In the genomic region with DNA sequence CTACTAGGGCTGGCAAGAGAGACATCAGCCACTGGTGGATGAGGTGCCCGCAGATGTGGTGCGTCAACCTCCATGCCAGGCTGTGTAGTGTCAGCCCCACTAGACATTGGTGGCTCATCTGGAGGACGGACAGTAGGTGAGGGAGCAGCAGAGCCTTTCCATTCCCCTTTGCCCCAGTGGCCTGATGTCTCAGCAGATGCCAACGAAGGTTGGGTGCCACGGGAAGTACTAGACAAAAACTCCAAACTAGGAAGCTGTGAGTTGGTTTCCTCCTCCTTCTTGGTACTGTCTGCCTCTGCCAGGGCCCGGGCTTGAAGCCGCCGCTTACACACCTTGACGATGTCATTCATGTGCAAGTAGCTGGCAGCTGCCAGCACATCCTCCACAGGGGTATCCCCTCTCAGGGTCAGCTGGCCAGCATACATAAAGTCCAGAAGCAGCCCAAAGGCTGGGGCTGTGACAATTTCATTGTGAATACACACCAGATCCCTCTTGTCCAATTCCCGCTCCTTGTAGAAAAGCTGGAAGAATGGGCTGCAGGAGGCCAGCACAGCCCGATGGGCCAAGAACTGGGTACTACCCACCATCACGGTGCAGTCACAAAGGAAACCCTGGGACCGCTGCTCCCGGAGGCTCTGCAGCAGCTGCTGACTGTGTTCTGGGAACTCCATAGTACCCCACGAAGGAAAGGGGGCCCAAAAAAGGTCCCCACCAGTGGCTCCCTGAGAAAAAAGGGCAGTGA, we compare ENCODE assay signal across 8 cellular contexts. TPM values are rescaled to one million over a fixed set of nuclear protein-coding genes. Genes with fewer than 3 reads are reported as not detected.
DNase-seq lines count a peak whose midpoint lies in the region; ATAC-seq, FAIRE-seq and TF ChIP-seq lines count a peak whose summit lies in the region.

No MANE protein-coding gene starts in this region.

- H3K4me3 ChIP-seq in GM12875 (ENCODE audit: low read depth, low read length) (peak overlapping the region; percentile 70), Panc1 (ENCODE audit: low read depth in 2 of 2, low read length in 2 of 2) (peak overlapping the region; percentile 76 to 87), esophagus (ENCODE audit: low read depth in 1 of 2, low read length in 2 of 2) (peak overlapping the region; percentile 41 to 84)

- H3K27ac ChIP-seq in Panc1 (ENCODE audit: low read length) (peak overlapping the region; percentile 98), esophagus (ENCODE audit: low read depth in 2 of 2, low read length in 1 of 2) (peak overlapping the region; percentile 88 to 100)

- CTCF ChIA-PET in Panc1 (lab: Charles Lee), result interaction anchor here (0.6 to 1.2 kb wide), 4 partner anchors 18 to 105 kb away, joined by 3 to 8 read pairs (median 4); a partner anchor contains a TSS

- in situ Hi-C loops in Panc1 (cut with HindIII; ENCODE audit: low pct_unique_long_range_greater_than_20kb, low sequenced_read_pairs), result no loop called here

- TF ChIP-seq CTCF in GM12875 (IDR thresholded peaks at IDR 0.05; ENCODE audit: borderline replicate concordance, insufficient read depth, low read depth, low read length) (no peak), Panc1 (IDR thresholded peaks at IDR 0.05) (no peak)

- no peak for FAIRE-seq in H54 (lab: Jason Lieb, UNC)

- no peaks in the 10 kb centered on the region for H3K27me3 ChIP-seq in Panc1 (ENCODE audit: control insufficient read depth, insufficient read depth, low read length)
- no peaks in the 10 kb centered on the region for H3K27me3 ChIP-seq in esophagus (ENCODE audit: control insufficient read depth in 1 of 2, insufficient read depth in 2 of 2, low read length in 2 of 2)

- peak; percentile 3 for ATAC-seq in Panc1

- no peak for TF ChIP-seq POLR2A in H54 (IDR thresholded peaks at IDR 0.05; ENCODE audit: low read depth, low read length)

- no peak for DNase-seq in Panc1 (ENCODE audit: low read depth, low spot score)
- DNase-seq in posterior vena cava (ENCODE audit: low spot score), result peak; percentile 78
- DNase-seq in HCEC 1CT, result no peak
- DNase-seq in medulla oblongata (ENCODE audit: extremely low spot score), result no peak
- no peak for DNase-seq in H54 (ENCODE audit: insufficient read length, low spot score)
- DNase-seq in SKM-1 (lab: John Stamatoyannopoulos, UW; ENCODE audit: unreplicated experiment), result no peak

- TSS peak; percentile 92 for BruUV-seq in Panc1 (replicated peaks; lab: Mats Ljungman, UMichigan)

- intact Hi-C loops in Panc1 (cut with micrococcal nuclease; ENCODE audit: unreplicated experiment) (loop anchor here (5.0 kb wide), 1 partner anchor 419 kb away; no protein-coding TSS in a partner anchor), posterior vena cava (cut with DNase I) (no loop called here)

- POLR2A ChIA-PET in Panc1 (lab: Charles Lee), result interaction anchor here (0.6 to 1.6 kb wide), 10 partner anchors 9 to 162 kb away, joined by 3 to 16 read pairs (median 6); a partner anchor contains a TSS

- H3K36me3 ChIP-seq in Panc1 (ENCODE audit: control insufficient read depth, insufficient read depth, low read length) (no peaks in the 10 kb centered on the region), esophagus (ENCODE audit: control insufficient read depth in 2 of 2, insufficient read depth in 2 of 2, low read length in 1 of 2) (peaks cover 0 to 6% of the 10 kb centered on the region in 2 donors)

- H3K4me1 ChIP-seq in Panc1 (ENCODE audit: control insufficient read depth, insufficient read depth, low read length) (peaks cover 8% of the 10 kb centered on the region), esophagus (ENCODE audit: control insufficient read depth in 2 of 2, insufficient read depth in 2 of 2, low read length in 1 of 2) (peaks cover 7 to 10% of the 10 kb centered on the region in 2 donors)

- 74 to 80% methylated on average over 15 of the region's 15 CpGs for WGBS in esophagus, 2 donors

- H3K9me3 ChIP-seq in Panc1 (ENCODE audit: control insufficient read depth, insufficient read depth, low read depth, low read length) (no peaks in the 10 kb centered on the region), esophagus (ENCODE audit: control insufficient read depth in 2 of 2, insufficient read depth in 1 of 2, low read depth in 1 of 2, low read length in 1 of 2) (no peaks in the 10 kb centered on the region)

RNA-seq across cellular contexts. Expression of a gene that starts 0.8 kb away (rescaled TPM):
- total RNA-seq in Panc1 (2021; ENCODE audit: unreplicated experiment) (12.9 TPM), posterior vena cava (10 to 100 TPM in 1 of 2 donors, 1 to 10 TPM in 1; 6.2 to 12.3 TPM)
- polyA plus RNA-seq in Panc1 (2012; ENCODE audit: insufficient read length), result 3.5 TPM
- 1 to 10 TPM; 1.9 to 4.0 TPM for polyA plus RNA-seq in esophagus

RNA-seq across cellular contexts. Expression of a gene that starts 8.2 kb away (rescaled TPM):
- total RNA-seq in Panc1 (2021; ENCODE audit: unreplicated experiment) (114 TPM), posterior vena cava (10 to 100 TPM; 39.7 to 50.9 TPM)
- polyA plus RNA-seq in Panc1 (2012; ENCODE audit: insufficient read length), result 145 TPM
- 10 to 100 TPM; 43.2 to 94.0 TPM for polyA plus RNA-seq in esophagus

RNA-seq across cellular contexts. Expression of a gene that starts 18.0 kb away (rescaled TPM):
- total RNA-seq in Panc1 (2021; ENCODE audit: unreplicated experiment) (32.6 TPM), posterior vena cava (10 to 100 TPM; 11.3 to 12.9 TPM)
- 33.0 TPM for polyA plus RNA-seq in Panc1 (2012; ENCODE audit: insufficient read length)
- 10 to 100 TPM; 17.0 to 21.6 TPM for polyA plus RNA-seq in esophagus

RNA-seq across cellular contexts. Expression of a gene that starts 24.9 kb away (rescaled TPM):
- total RNA-seq in Panc1 (2021; ENCODE audit: unreplicated experiment) (39.4 TPM), posterior vena cava (10 to 100 TPM; 19.0 to 20.6 TPM)
- polyA plus RNA-seq in Panc1 (2012; ENCODE audit: insufficient read length), result 28.9 TPM
- polyA plus RNA-seq in esophagus, result 10 to 100 TPM; 13.3 to 31.1 TPM

RNA-seq across cellular contexts. Expression of a gene that starts 25.9 kb away (rescaled TPM):
- total RNA-seq in Panc1 (2021; ENCODE audit: unreplicated experiment), result 47.3 TPM
- 51.0 TPM for polyA plus RNA-seq in Panc1 (2012; ENCODE audit: insufficient read length)
- 10 to 100 TPM; 27.5 to 27.9 TPM for polyA plus RNA-seq in esophagus
- 10 to 100 TPM; 45.5 to 45.9 TPM for total RNA-seq in posterior vena cava
